ENCODE assay signal across 9 cellular contexts in the genomic region with DNA sequence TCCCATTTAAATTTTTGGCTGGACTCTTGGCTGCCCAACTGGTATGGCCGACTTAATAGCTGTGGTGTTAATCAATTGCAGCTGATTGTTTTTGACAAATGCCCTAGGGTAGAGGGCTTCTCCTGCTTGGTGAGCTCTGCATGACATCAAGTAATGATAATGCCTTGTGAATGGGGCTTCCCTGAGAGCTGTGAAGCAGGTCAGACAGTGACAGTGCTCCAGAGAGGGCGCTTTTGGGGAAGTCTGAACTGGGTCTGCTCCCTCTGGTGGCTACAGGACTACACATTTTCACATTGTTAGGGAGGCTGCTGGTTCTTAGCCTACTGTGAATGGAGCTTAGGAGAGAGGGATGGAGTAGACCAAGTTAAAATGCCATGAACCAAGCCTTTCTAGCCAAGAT.
A peak's percentile ranks its signal among the peaks of the same experiment; 100 is the strongest.
DNase-seq lines count a peak whose midpoint lies in the region; ATAC-seq and TF ChIP-seq lines count a peak whose summit lies in the region.
"Had no signal": no experiment of that assay in that cellular context is flagged by ENCODE, and none has a peak within 500 bp of the region (broad histone marks: within the 10 kb centered on the region; RNA-seq: fewer than 3 reads in every experiment).

No MANE protein-coding gene starts in this region.

- H3K9me3 Mint-ChIP-seq in CD8-positive, alpha-beta memory T cell, result peaks cover 4 to 33% (median 15%) of the 10 kb centered on the region in 5 donors
- peaks cover 21% of the 10 kb centered on the region for H3K9me3 Mint-ChIP-seq in stimulated activated memory B cell treated with anti-CD40 and anti-IgM and Interleukin-4, amounts not matched to agents 10 μg/mL and 1 μg/mL and 100 μg/mL, for 72 hours

- POLR2A ChIA-PET in CD8-positive, alpha-beta memory T cell (lab: Charles Lee), result no interaction called here

- no peak overlapping the region for H3K27ac Mint-ChIP-seq in CD8-positive, alpha-beta memory T cell
- H3K27ac Mint-ChIP-seq in stimulated activated memory B cell treated with anti-CD40 and anti-IgM and Interleukin-4, amounts not matched to agents 10 μg/mL and 1 μg/mL and 100 μg/mL, for 72 hours, result no peak overlapping the region

- H3K27me3 ChIP-seq in WERI-Rb-1 (ENCODE audit: insufficient read depth, low read depth, severe bottlenecking), result no peaks in the 10 kb centered on the region
- no peaks in the 10 kb centered on the region for H3K27me3 ChIP-seq in CD8-positive, alpha-beta memory T cell (ENCODE audit: insufficient read depth, low read length, poor library complexity, severe bottlenecking)

- no peak overlapping the region for H3K4me3 Mint-ChIP-seq in CD8-positive, alpha-beta memory T cell
- no peak overlapping the region for H3K4me3 Mint-ChIP-seq in stimulated activated memory B cell treated with anti-CD40 and anti-IgM and Interleukin-4, amounts not matched to agents 10 μg/mL and 1 μg/mL and 100 μg/mL, for 72 hours

- DNase-seq in ELR (ENCODE audit: low read depth), result peak; percentile 35
- peak; percentile 47 for DNase-seq in HT1080 (ENCODE audit: low read depth)
- peak; percentile 70 for DNase-seq in WERI-Rb-1
- DNase-seq in left colon, result peak in 1 of 2 donors; percentile 9
- DNase-seq in CD8-positive, alpha-beta memory T cell, result no peak
- DNase-seq: stimulated activated CD4-positive, alpha-beta T cell treated with anti-CD3 and anti-CD28 coated beads, Interleukin-12 subunit alpha, Interleukin-12 subunit beta, amount 100 ng/mL, for 4 hours had no signal

- ATAC-seq in left colon, result peak; percentile 29
- ATAC-seq in GM21381 (IDR thresholded peaks at IDR 0.05; ENCODE audit: unreplicated experiment), result no peak
- no peak for ATAC-seq in GM19397 (IDR thresholded peaks at IDR 0.05; ENCODE audit: unreplicated experiment)
- no peak for ATAC-seq in stimulated activated memory B cell treated with anti-CD40 and anti-IgM and Interleukin-4, amounts not matched to agents 10 μg/mL and 1 μg/mL and 100 μg/mL, for 72 hours

- no peaks in the 10 kb centered on the region for H3K4me1 ChIP-seq in CD8-positive, alpha-beta memory T cell (ENCODE audit: insufficient read depth, low read length)

- intact Hi-C loops in left colon (cut with DNase I, micrococcal nuclease), result no loop called here

- H3K4me1 Mint-ChIP-seq in CD8-positive, alpha-beta memory T cell, result no peaks in the 10 kb centered on the region
- no peaks in the 10 kb centered on the region for H3K4me1 Mint-ChIP-seq in stimulated activated memory B cell treated with anti-CD40 and anti-IgM and Interleukin-4, amounts not matched to agents 10 μg/mL and 1 μg/mL and 100 μg/mL, for 72 hours

- peaks cover 0 to 3% (median 0%) of the 10 kb centered on the region in 3 donors for H3K36me3 Mint-ChIP-seq in CD8-positive, alpha-beta memory T cell
- no peaks in the 10 kb centered on the region for H3K36me3 Mint-ChIP-seq in stimulated activated memory B cell treated with anti-CD40 and anti-IgM and Interleukin-4, amounts not matched to agents 10 μg/mL and 1 μg/mL and 100 μg/mL, for 72 hours

- no peaks in the 10 kb centered on the region for H3K36me3 ChIP-seq in WERI-Rb-1
- H3K36me3 ChIP-seq in CD8-positive, alpha-beta memory T cell (ENCODE audit: insufficient read depth, low read length), result no peaks in the 10 kb centered on the region

- peaks cover 10 to 64% of the 10 kb centered on the region in 2 donors for H3K27me3 Mint-ChIP-seq in CD8-positive, alpha-beta memory T cell
- peaks cover 70% of the 10 kb centered on the region for H3K27me3 Mint-ChIP-seq in stimulated activated memory B cell treated with anti-CD40 and anti-IgM and Interleukin-4, amounts not matched to agents 10 μg/mL and 1 μg/mL and 100 μg/mL, for 72 hours

- peak; percentile 83 for TF ChIP-seq CTCF in WERI-Rb-1 (IDR thresholded peaks at IDR 0.05; ENCODE audit: low read depth, low read length)

- H3K9me3 ChIP-seq in WERI-Rb-1 (ENCODE audit: severe bottlenecking), result peaks cover 3% of the 10 kb centered on the region
- no peaks in the 10 kb centered on the region for H3K9me3 ChIP-seq in CD8-positive, alpha-beta memory T cell (ENCODE audit: low read length)

- no peak overlapping the region for H3K27ac ChIP-seq in WERI-Rb-1
- H3K27ac ChIP-seq in CD8-positive, alpha-beta memory T cell (ENCODE audit: low read depth, low read length), result no peak overlapping the region

- CTCF ChIA-PET in CD8-positive, alpha-beta memory T cell (lab: Charles Lee), result no interaction called here

- H3K4me3 ChIP-seq in WERI-Rb-1 (ENCODE audit: low read depth, low read length), result no peak overlapping the region
- H3K4me3 ChIP-seq in CD8-positive, alpha-beta memory T cell (ENCODE audit: low read length), result no peak overlapping the region

Comparison
In these comparisons a context has a peak if more than half of its experiments do, and no peak if none do; other contexts are left out.
1. DNase-seq: peak in ELR (single experiment), HT1080 (single experiment) and WERI-Rb-1 (single experiment); none in CD8-positive, alpha-beta memory T cell (0 of 5).